ENCODE assay signal across 8 cellular contexts in the genomic region with DNA sequence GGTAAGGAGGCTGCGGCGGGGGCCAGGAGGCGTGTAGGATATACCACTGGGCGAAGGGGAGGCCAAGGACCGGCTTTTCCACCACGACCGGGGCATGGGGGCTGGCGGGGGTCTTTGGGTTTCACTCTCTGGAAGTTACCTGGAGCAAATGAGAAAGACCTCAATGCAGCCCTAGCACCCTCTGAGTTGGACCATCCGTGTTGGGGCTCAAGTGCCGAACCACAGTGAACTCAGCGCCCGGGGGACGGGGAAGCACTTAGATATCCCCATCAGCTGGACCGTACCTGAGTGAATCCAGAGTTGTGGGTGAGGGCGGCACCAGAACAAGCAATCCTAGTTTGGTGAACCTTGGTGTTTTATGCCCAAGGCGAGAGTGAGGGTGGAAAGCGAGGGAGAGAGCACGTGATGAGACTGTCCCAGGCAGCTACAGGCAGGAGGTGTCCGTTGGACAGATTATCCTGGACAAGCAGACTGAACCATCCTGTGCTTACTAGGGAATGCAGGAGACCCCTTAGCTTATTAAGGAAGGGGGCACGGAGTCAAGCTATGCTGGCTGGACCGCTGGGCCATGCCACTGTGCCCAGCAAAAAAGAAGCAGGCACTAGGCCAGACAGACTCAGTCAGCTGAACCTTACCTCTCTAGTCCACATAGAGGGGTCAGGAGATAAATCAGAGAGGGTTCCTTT. TPM values are rescaled to one million over a fixed set of nuclear protein-coding genes. Genes with fewer than 3 reads are reported as not detected.
DNase-seq lines count a peak whose midpoint lies in the region; ATAC-seq and TF ChIP-seq lines count a peak whose summit lies in the region.

No MANE protein-coding gene starts in this region.

- peak overlapping the region; percentile 99 for H3K4me3 Mint-ChIP-seq in activated CD8-positive, alpha-beta T cell treated with anti-CD3 and anti-CD28 coated beads for 36 hours

- RAD21 ChIA-PET in HCT116 (lab: Charles Lee; ENCODE audit: low non-redundant PET in 1 of 2, low total read pairs in 2 of 2, uncharacterized antibody in 2 of 2, unreplicated experiment in 2 of 2): no interaction called here

- H3K27me3 ChIP-seq in HCT116 (ENCODE audit: insufficient read depth, low read length) (no peaks in the 10 kb centered on the region), right cardiac atrium (ENCODE audit: control insufficient read depth, insufficient read depth) (no peaks in the 10 kb centered on the region)

- CTCF ChIA-PET in HCT116 (lab: Charles Lee): interaction anchor here (0.8 to 2.7 kb wide), 5 partner anchors 20 to 99 kb away, joined by 3 to 16 read pairs (median 8); no protein-coding TSS in a partner anchor
- CTCF ChIA-PET in activated CD8-positive, alpha-beta T cell treated with anti-CD3 and anti-CD28 coated beads for 36 hours (lab: Charles Lee): interaction anchor here (0.8 to 6.4 kb wide), 6 partner anchors 15 to 66 kb away, joined by 4 to 47 read pairs (median 6); no protein-coding TSS in a partner anchor

- peak; percentile 1; the same call in 1 of the 2 replicates for ATAC-seq in HCT116
- no peak for ATAC-seq in activated CD8-positive, alpha-beta T cell treated with anti-CD3 and anti-CD28 coated beads for 36 hours
- ATAC-seq in right cardiac atrium: no peak

- intact Hi-C loops in HCT116 (cut with micrococcal nuclease): no loop called here
- intact Hi-C loops in activated CD8-positive, alpha-beta T cell treated with anti-CD3 and anti-CD28 coated beads for 36 hours (cut with micrococcal nuclease): loop anchor here (2.0 kb wide), 1 partner anchor 15 kb away; a partner anchor contains a TSS
- intact Hi-C loops in right cardiac atrium (cut with DNase I): no loop called here

- WGBS in right cardiac atrium: 9% methylated on average over 21 of the region's 21 CpGs

- TF ChIP-seq POLR2A in HCT116 (IDR thresholded peaks at IDR 0.05; ENCODE audit: borderline replicate concordance, extremely low read depth, insufficient read depth, insufficient read length): no peak

- H3K27ac ChIP-seq in HCT116 (ENCODE audit: low read depth, low read length) (peak overlapping the region; percentile 78), right cardiac atrium (ENCODE audit: low read length) (peak overlapping the region; percentile 10), skin epidermis (peak overlapping the region; percentile 16 to 99 (median 96))

- peak overlapping the region; percentile 98 for H3K27ac Mint-ChIP-seq in activated CD8-positive, alpha-beta T cell treated with anti-CD3 and anti-CD28 coated beads for 36 hours

- peaks cover 7 to 14% of the 10 kb centered on the region in 2 experiments for H3K36me3 ChIP-seq in HCT116 (ENCODE audit: control insufficient read depth in 1 of 2, insufficient read depth in 2 of 2, low read length in 2 of 2)

- peak overlapping the region; percentile 82 for H3K4me2 ChIP-seq in HCT116 (ENCODE audit: low read length)

- H3K9me3 ChIP-seq in HCT116 (ENCODE audit: control insufficient read depth in 1 of 2, insufficient read depth in 1 of 2, low read depth in 1 of 2, low read length in 2 of 2) (no peaks in the 10 kb centered on the region), right cardiac atrium (ENCODE audit: control insufficient read depth, low read length) (no peaks in the 10 kb centered on the region)

- H3K9me2 ChIP-seq in HCT116 (ENCODE audit: insufficient read depth): no peaks in the 10 kb centered on the region

- peak overlapping the region; percentile 91 for H3K9ac ChIP-seq in HCT116 (ENCODE audit: low read length)

- H3K36me3 Mint-ChIP-seq in activated CD8-positive, alpha-beta T cell treated with anti-CD3 and anti-CD28 coated beads for 36 hours (ENCODE audit: low read depth): peaks cover 32% of the 10 kb centered on the region

- no peak for TF ChIP-seq RAD21 in HCT116 (IDR thresholded peaks at IDR 0.05; ENCODE audit: low read depth)

- DNase-seq in HCT116 (ENCODE audit: low read depth, low spot score) (no peak), right cardiac atrium (peak in 1 of 3 donors; percentile 62), inferior parietal cortex (ENCODE audit: extremely low spot score) (no peak), HK-2 (ENCODE audit: unreplicated experiment) (no peak), AG08395 (ENCODE audit: low spot score) (no peak), NCI-H1105 (lab: John Stamatoyannopoulos, UW) (no peak)
- DNase-seq in activated CD8-positive, alpha-beta T cell treated with anti-CD3 and anti-CD28 coated beads for 36 hours: no peak

- no peak overlapping the region for H2AFZ ChIP-seq in HCT116 (ENCODE audit: low read depth, low read length, poor library complexity, severe bottlenecking)

- POLR2A ChIA-PET in HCT116 (lab: Charles Lee): interaction anchor here (0.8 to 3.1 kb wide), 7 partner anchors 11 to 61 kb away, joined by 3 to 15 read pairs (median 3); a partner anchor contains a TSS
- POLR2A ChIA-PET in activated CD8-positive, alpha-beta T cell treated with anti-CD3 and anti-CD28 coated beads for 36 hours (lab: Charles Lee): interaction anchor here (0.6 to 8.9 kb wide), 15 partner anchors 9 to 133 kb away, joined by 3 to 160 read pairs (median 4); a partner anchor contains a TSS

- H3K4me1 ChIP-seq in HCT116 (ENCODE audit: control insufficient read depth in 1 of 2, insufficient read depth in 2 of 2, low read length in 2 of 2) (peaks cover 22 to 37% of the 10 kb centered on the region in 2 experiments), right cardiac atrium (ENCODE audit: control insufficient read depth, insufficient read depth, low read length) (peaks cover 9% of the 10 kb centered on the region)

- H3K27me3 Mint-ChIP-seq in activated CD8-positive, alpha-beta T cell treated with anti-CD3 and anti-CD28 coated beads for 36 hours: no peaks in the 10 kb centered on the region

- no peak for TF ChIP-seq CTCF in HCT116 (IDR thresholded peaks at IDR 0.05 in 2 of 3, conservative IDR thresholded peaks at IDR 0.05 in 1 of 3; ENCODE audit: borderline replicate concordance in 1 of 3, insufficient read depth in 1 of 3, low read depth in 2 of 3, low read length in 2 of 3)
- TF ChIP-seq CTCF in activated CD8-positive, alpha-beta T cell treated with anti-CD3 and anti-CD28 coated beads for 36 hours (IDR thresholded peaks at IDR 0.05): no peak

- no peaks in the 10 kb centered on the region for H3K9me3 Mint-ChIP-seq in activated CD8-positive, alpha-beta T cell treated with anti-CD3 and anti-CD28 coated beads for 36 hours

- H3K4me3 ChIP-seq in HCT116 (replicated peaks in 1 of 2; ENCODE audit: low read depth in 1 of 2, low read length in 2 of 2): peak overlapping the region; percentile 88 to 89
- H3K4me3 ChIP-seq in right cardiac atrium (ENCODE audit: low read length): peak overlapping the region; percentile 67
- peak overlapping the region; percentile 69 to 91 (median 85) for H3K4me3 ChIP-seq in skin epidermis

- TSS peak; percentile 77 for BruUV-seq in HCT116 (replicated peaks; lab: Mats Ljungman, UMichigan)

- peaks cover 32% of the 10 kb centered on the region for H3K4me1 Mint-ChIP-seq in activated CD8-positive, alpha-beta T cell treated with anti-CD3 and anti-CD28 coated beads for 36 hours (ENCODE audit: low read depth)

- H3K79me2 ChIP-seq in HCT116 (ENCODE audit: insufficient read depth, low read length): peaks cover 43% of the 10 kb centered on the region

- H4K20me1 ChIP-seq in HCT116 (ENCODE audit: insufficient read depth): peaks cover 7% of the 10 kb centered on the region; the same call in 1 of the 2 replicates

TF ChIP-seq in HCT116, 20 proteins besides CTCF, POLR2A, EP300 and RAD21:
- TF ChIP-seq CBX3 (IDR thresholded peaks at IDR 0.05; ENCODE audit: low read depth): no peak

RNA-seq across cellular contexts. Expression of a gene that starts 0.5 kb away (rescaled TPM):
- total RNA-seq in HCT116 (2021; ENCODE audit: unreplicated experiment) (77.6 TPM), right cardiac atrium (10 to 100 TPM; 49.7 to 64.7 (median 58.2) TPM)
- 93.6 and 98.0 TPM in 2 replicates for polyA plus RNA-seq in HCT116 (2012)
- total RNA-seq in activated CD8-positive, alpha-beta T cell treated with anti-CD3 and anti-CD28 coated beads for 36 hours: 10 to 100 TPM; 50.7 to 52.2 TPM
- 87.2 TPM for polyA plus RNA-seq in right cardiac atrium

RNA-seq across cellular contexts. Expression of a gene that starts 3.3 kb away (rescaled TPM):
- total RNA-seq in HCT116 (2021; ENCODE audit: unreplicated experiment) (155 TPM), right cardiac atrium (100 to 1,000 TPM; 112 to 135 (median 129) TPM)
- 139 and 185 TPM in 2 replicates for polyA plus RNA-seq in HCT116 (2012)
- 100 to 1,000 TPM; 154 to 169 TPM for total RNA-seq in activated CD8-positive, alpha-beta T cell treated with anti-CD3 and anti-CD28 coated beads for 36 hours
- polyA plus RNA-seq in right cardiac atrium: 219 TPM

RNA-seq across cellular contexts. Expression of a gene that starts 13.8 kb away (rescaled TPM):
- total RNA-seq in HCT116 (2021; ENCODE audit: unreplicated experiment) (0.10 TPM), right cardiac atrium (not detected)
- polyA plus RNA-seq in HCT116 (2012): 0.10 and 0.12 TPM in 2 replicates
- total RNA-seq in activated CD8-positive, alpha-beta T cell treated with anti-CD3 and anti-CD28 coated beads for 36 hours: not detected
- polyA plus RNA-seq in right cardiac atrium: not detected

RNA-seq across cellular contexts. Expression of a gene that starts 14.1 kb away (rescaled TPM):
- total RNA-seq in HCT116 (2021; ENCODE audit: unreplicated experiment) (81.8 TPM), right cardiac atrium (10 to 100 TPM; 44.3 to 54.6 (median 45.0) TPM)
- polyA plus RNA-seq in HCT116 (2012): 57.5 and 67.0 TPM in 2 replicates
- 10 to 100 TPM; 90.7 to 94.5 TPM for total RNA-seq in activated CD8-positive, alpha-beta T cell treated with anti-CD3 and anti-CD28 coated beads for 36 hours
- polyA plus RNA-seq in right cardiac atrium: 24.8 TPM

RNA-seq across cellular contexts. Expression of a gene that starts 37.5 kb away (rescaled TPM):
- total RNA-seq in HCT116 (2021; ENCODE audit: unreplicated experiment): 96.3 TPM
- 89.0 and 96.2 TPM in 2 replicates for polyA plus RNA-seq in HCT116 (2012)
- 10 to 100 TPM; 17.3 to 18.4 TPM for total RNA-seq in activated CD8-positive, alpha-beta T cell treated with anti-CD3 and anti-CD28 coated beads for 36 hours
- total RNA-seq in right cardiac atrium: 10 to 100 TPM in 2 of 4 donors, 1 to 10 TPM in 2; 9.3 to 22.9 (median 13.4) TPM
- 18.0 TPM for polyA plus RNA-seq in right cardiac atrium

Comparison
In these comparisons a context has a peak if more than half of its experiments do, and no peak if none do; other contexts are left out.
1. H3K27ac ChIP-seq: peak in every context shown above with its lines; median percentile 96 in skin epidermis; 78 in HCT116; 10 in right cardiac atrium.